ENCODE assay signal across 1 cellular context in the genomic region with DNA sequence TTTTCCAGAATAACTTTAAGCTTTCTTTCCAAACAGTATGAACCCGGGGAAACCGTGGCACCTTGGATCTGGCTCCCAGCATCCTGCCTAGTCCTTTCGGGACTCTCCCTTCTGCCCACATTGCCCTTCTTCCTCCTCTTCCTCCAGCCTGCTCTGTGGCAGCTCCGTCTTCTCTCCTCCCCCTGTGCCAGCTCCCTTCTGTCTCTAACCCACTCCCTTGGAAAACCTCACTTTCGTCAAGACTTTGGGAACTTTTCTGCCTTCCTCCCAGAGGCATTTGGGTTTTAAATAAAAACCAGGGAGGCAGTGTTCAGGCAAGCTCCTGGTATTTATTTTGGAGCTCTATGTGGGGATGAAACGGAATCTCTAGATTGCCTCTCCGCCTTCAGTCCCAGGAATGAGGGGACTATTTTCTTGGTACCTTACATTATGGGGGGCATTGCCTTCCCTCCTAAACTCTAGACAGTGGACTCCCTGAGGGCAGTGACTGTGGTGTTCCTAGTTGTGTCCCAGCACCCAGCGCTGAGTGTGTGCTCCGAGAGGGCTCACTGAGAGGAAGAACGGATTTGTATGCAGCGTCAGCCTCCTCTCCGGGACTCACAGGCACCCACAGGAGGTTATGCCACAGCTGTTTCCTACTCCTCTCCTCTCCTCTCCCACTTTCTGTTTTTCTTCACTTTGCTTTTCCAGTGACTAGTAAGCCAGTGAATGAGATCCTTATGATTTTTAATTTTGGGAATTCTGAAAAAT.
TF ChIP-seq lines count a peak whose summit lies in the region.

No MANE protein-coding gene starts in this region.

TF ChIP-seq in H1, 55 proteins besides CTCF, POLR2A, EP300 and RAD21 (continued from another document):
- TF ChIP-seq, protein P1, sequence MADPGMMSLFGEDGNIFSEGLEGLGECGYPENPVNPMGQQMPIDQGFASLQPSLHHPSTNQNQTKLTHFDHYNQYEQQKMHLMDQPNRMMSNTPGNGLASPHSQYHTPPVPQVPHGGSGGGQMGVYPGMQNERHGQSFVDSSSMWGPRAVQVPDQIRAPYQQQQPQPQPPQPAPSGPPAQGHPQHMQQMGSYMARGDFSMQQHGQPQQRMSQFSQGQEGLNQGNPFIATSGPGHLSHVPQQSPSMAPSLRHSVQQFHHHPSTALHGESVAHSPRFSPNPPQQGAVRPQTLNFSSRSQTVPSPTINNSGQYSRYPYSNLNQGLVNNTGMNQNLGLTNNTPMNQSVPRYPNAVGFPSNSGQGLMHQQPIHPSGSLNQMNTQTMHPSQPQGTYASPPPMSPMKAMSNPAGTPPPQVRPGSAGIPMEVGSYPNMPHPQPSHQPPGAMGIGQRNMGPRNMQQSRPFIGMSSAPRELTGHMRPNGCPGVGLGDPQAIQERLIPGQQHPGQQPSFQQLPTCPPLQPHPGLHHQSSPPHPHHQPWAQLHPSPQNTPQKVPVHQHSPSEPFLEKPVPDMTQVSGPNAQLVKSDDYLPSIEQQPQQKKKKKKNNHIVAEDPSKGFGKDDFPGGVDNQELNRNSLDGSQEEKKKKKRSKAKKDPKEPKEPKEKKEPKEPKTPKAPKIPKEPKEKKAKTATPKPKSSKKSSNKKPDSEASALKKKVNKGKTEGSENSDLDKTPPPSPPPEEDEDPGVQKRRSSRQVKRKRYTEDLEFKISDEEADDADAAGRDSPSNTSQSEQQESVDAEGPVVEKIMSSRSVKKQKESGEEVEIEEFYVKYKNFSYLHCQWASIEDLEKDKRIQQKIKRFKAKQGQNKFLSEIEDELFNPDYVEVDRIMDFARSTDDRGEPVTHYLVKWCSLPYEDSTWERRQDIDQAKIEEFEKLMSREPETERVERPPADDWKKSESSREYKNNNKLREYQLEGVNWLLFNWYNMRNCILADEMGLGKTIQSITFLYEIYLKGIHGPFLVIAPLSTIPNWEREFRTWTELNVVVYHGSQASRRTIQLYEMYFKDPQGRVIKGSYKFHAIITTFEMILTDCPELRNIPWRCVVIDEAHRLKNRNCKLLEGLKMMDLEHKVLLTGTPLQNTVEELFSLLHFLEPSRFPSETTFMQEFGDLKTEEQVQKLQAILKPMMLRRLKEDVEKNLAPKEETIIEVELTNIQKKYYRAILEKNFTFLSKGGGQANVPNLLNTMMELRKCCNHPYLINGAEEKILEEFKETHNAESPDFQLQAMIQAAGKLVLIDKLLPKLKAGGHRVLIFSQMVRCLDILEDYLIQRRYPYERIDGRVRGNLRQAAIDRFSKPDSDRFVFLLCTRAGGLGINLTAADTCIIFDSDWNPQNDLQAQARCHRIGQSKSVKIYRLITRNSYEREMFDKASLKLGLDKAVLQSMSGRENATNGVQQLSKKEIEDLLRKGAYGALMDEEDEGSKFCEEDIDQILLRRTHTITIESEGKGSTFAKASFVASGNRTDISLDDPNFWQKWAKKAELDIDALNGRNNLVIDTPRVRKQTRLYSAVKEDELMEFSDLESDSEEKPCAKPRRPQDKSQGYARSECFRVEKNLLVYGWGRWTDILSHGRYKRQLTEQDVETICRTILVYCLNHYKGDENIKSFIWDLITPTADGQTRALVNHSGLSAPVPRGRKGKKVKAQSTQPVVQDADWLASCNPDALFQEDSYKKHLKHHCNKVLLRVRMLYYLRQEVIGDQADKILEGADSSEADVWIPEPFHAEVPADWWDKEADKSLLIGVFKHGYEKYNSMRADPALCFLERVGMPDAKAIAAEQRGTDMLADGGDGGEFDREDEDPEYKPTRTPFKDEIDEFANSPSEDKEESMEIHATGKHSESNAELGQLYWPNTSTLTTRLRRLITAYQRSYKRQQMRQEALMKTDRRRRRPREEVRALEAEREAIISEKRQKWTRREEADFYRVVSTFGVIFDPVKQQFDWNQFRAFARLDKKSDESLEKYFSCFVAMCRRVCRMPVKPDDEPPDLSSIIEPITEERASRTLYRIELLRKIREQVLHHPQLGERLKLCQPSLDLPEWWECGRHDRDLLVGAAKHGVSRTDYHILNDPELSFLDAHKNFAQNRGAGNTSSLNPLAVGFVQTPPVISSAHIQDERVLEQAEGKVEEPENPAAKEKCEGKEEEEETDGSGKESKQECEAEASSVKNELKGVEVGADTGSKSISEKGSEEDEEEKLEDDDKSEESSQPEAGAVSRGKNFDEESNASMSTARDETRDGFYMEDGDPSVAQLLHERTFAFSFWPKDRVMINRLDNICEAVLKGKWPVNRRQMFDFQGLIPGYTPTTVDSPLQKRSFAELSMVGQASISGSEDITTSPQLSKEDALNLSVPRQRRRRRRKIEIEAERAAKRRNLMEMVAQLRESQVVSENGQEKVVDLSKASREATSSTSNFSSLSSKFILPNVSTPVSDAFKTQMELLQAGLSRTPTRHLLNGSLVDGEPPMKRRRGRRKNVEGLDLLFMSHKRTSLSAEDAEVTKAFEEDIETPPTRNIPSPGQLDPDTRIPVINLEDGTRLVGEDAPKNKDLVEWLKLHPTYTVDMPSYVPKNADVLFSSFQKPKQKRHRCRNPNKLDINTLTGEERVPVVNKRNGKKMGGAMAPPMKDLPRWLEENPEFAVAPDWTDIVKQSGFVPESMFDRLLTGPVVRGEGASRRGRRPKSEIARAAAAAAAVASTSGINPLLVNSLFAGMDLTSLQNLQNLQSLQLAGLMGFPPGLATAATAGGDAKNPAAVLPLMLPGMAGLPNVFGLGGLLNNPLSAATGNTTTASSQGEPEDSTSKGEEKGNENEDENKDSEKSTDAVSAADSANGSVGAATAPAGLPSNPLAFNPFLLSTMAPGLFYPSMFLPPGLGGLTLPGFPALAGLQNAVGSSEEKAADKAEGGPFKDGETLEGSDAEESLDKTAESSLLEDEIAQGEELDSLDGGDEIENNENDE (IDR thresholded peaks at IDR 0.05; ENCODE audit: insufficient replicate concordance, low read length) = no peak
- TF ChIP-seq FOSL1 (IDR thresholded peaks at IDR 0.05; ENCODE audit: insufficient read depth, low read depth, low read length) = no peak
- TF ChIP-seq HDAC6 (IDR thresholded peaks at IDR 0.05; ENCODE audit: low read depth, low read length) = no peak
- TF ChIP-seq, protein P2, sequence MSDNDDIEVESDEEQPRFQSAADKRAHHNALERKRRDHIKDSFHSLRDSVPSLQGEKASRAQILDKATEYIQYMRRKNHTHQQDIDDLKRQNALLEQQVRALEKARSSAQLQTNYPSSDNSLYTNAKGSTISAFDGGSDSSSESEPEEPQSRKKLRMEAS (IDR thresholded peaks at IDR 0.05) = no peak
TF ChIP-seq in H1: peak in this region for 0.
